Comparison of ENCODE assay signal across 10 cellular contexts in genomic region chr1:221237587-221237986, GRCh38.
"Had no signal": no experiment of that assay in that cellular context is flagged by ENCODE, and none has a peak within 500 bp of the region (broad histone marks: within the 10 kb centered on the region; RNA-seq: fewer than 3 reads in every experiment).

No MANE protein-coding gene starts in this region.

- H3K27ac Mint-ChIP-seq: GM23338, H9, HFFc6, IgD-negative memory B cell had no signal

- FAIRE-seq: H1, H54, HepG2 had no signal

- H3K27ac ChIP-seq: HL-60 had no signal

- H3K36me3 Mint-ChIP-seq: IgD-negative memory B cell had no signal

- DNase-seq: H9, HCEC 1CT, HFFc6, KBM-7 had no signal

- H3K4me3 ChIP-seq: GM23338 had no signal

- H3K27me3 Mint-ChIP-seq: IgD-negative memory B cell had no signal

- H3K9me3 Mint-ChIP-seq: GM23338, HFFc6 had no signal

- H3K4me3 Mint-ChIP-seq: GM23338, H9, HFFc6, IgD-negative memory B cell had no signal
